ENCODE assay signal across 18 cellular contexts in genomic region chr5:177547736-177548135, GRCh38. TPM values are rescaled to one million over a fixed set of nuclear protein-coding genes. Genes with fewer than 3 reads are reported as not detected.
DNase-seq lines count a peak whose midpoint lies in the region; ATAC-seq and TF ChIP-seq lines count a peak whose summit lies in the region.
"Had no signal": no experiment of that assay in that cellular context is flagged by ENCODE, and none has a peak within 500 bp of the region (broad histone marks: within the 10 kb centered on the region; RNA-seq: fewer than 3 reads in every experiment).

No MANE protein-coding gene starts in this region.

- H3K9me3 Mint-ChIP-seq in central memory CD8-positive, alpha-beta T cell = no peaks in the 10 kb centered on the region
- H3K9me3 Mint-ChIP-seq in nephron (no peaks in the 10 kb centered on the region), natural killer cell (no peaks in the 10 kb centered on the region)
- H3K9me3 Mint-ChIP-seq: activated CD8-positive, alpha-beta T cell treated with anti-CD3 and anti-CD28 coated beads for 36 hours; activated naive CD4-positive, alpha-beta T cell treated with anti-CD3 and anti-CD28 coated beads for 36 hours; type B pancreatic cell had no signal

- no peaks in the 10 kb centered on the region for H3K27me3 Mint-ChIP-seq in central memory CD8-positive, alpha-beta T cell
- H3K27me3 Mint-ChIP-seq in nephron (ENCODE audit: low read depth) = no peaks in the 10 kb centered on the region
- no peaks in the 10 kb centered on the region for H3K27me3 Mint-ChIP-seq in natural killer cell (ENCODE audit: low read depth in 2 of 2)
- H3K27me3 Mint-ChIP-seq: activated CD8-positive, alpha-beta T cell treated with anti-CD3 and anti-CD28 coated beads for 36 hours; type B pancreatic cell had no signal

- H3K27ac ChIP-seq in stomach = peak overlapping the region in 4 of 5 donors; percentile 7 to 46 (median 26)

- peaks cover 5 to 17% (median 9%) of the 10 kb centered on the region in 4 donors for H3K36me3 ChIP-seq in stomach
- H3K36me3 ChIP-seq: right atrium auricular region had no signal

- ATAC-seq in central memory CD8-positive, alpha-beta T cell (replicated peaks; ENCODE audit: extremely low read depth, poor library complexity, severe bottlenecking) = no peak
- ATAC-seq in GM19463 (IDR thresholded peaks at IDR 0.05; ENCODE audit: unreplicated experiment) (no peak), natural killer cell (no peak), esophagus mucosa (no peak)
- ATAC-seq: activated CD8-positive, alpha-beta T cell treated with anti-CD3 and anti-CD28 coated beads for 36 hours; left lobe of liver had no signal

- WGBS in stomach, 5 donors = 65 to 77% (median 72%) methylated on average over 3 of the region's 3 CpGs

- peaks cover 23 to 86% (median 54%) of the 10 kb centered on the region in 4 donors for H3K4me1 ChIP-seq in stomach

- intact Hi-C loops in stomach (cut with DNase I; ENCODE audit: low total_unique reads) (no loop called here), natural killer cell (cut with micrococcal nuclease) (no loop called here)

- no peak for TF ChIP-seq EP300 in stomach (IDR thresholded peaks at IDR 0.05)

- H3K27me3 ChIP-seq in stomach = no peaks in the 10 kb centered on the region
- H3K27me3 ChIP-seq: right atrium auricular region had no signal

- TF ChIP-seq POLR2A in stomach (IDR thresholded peaks at IDR 0.05) = no peak

- no peak overlapping the region for H3K4me3 ChIP-seq in stomach
- H3K4me3 ChIP-seq: right atrium auricular region had no signal

- peaks cover 6% of the 10 kb centered on the region for H3K36me3 Mint-ChIP-seq in central memory CD8-positive, alpha-beta T cell (ENCODE audit: insufficient read depth)
- H3K36me3 Mint-ChIP-seq in nephron (ENCODE audit: low read depth) (peaks cover 19% of the 10 kb centered on the region), natural killer cell (no peaks in the 10 kb centered on the region)

- peak overlapping the region; percentile 50 for H3K27ac Mint-ChIP-seq in central memory CD8-positive, alpha-beta T cell (ENCODE audit: low read depth)
- peak overlapping the region in 2 of 3 experiments; percentile 22 to 54 for H3K27ac Mint-ChIP-seq in nephron
- H3K27ac Mint-ChIP-seq in natural killer cell = no peak overlapping the region
- H3K27ac Mint-ChIP-seq: activated CD8-positive, alpha-beta T cell treated with anti-CD3 and anti-CD28 coated beads for 36 hours; activated naive CD4-positive, alpha-beta T cell treated with anti-CD3 and anti-CD28 coated beads for 36 hours; type B pancreatic cell had no signal

- peak; percentile 32 for DNase-seq in LHCN-M2 (ENCODE audit: low read depth)
- DNase-seq in central memory CD8-positive, alpha-beta T cell (ENCODE audit: low spot score in 2 of 2) = no peak
- no peak for DNase-seq in stomach
- no peak for DNase-seq in GM20000 (ENCODE audit: low spot score)
- DNase-seq in natural killer cell = no peak
- DNase-seq: activated CD8-positive, alpha-beta T cell treated with anti-CD3 and anti-CD28 coated beads for 36 hours; activated naive CD4-positive, alpha-beta T cell treated with anti-CD3 and anti-CD28 coated beads for 36 hours; activated T-cell treated with anti-CD3 and anti-CD28 coated beads, Interleukin-2, amount 50 U/mL, for 48 hours; central memory CD4-positive, alpha-beta T cell; HCEC 1CT; NCI-H1105 treated with DMSO at 0.1 percent for 48 hours; NCI-H510A had no signal

- no peaks in the 10 kb centered on the region for H3K9me3 ChIP-seq in stomach
- H3K9me3 ChIP-seq: right atrium auricular region had no signal

- TF ChIP-seq CTCF in nephron (IDR thresholded peaks at IDR 0.05; ENCODE audit: unreplicated experiment in 3 of 3) = no peak
- no peak for TF ChIP-seq CTCF in stomach (IDR thresholded peaks at IDR 0.05)
- no peak for TF ChIP-seq CTCF in GM20000 (IDR thresholded peaks at IDR 0.05; ENCODE audit: extremely low read depth, missing control alignments)
- no peak for TF ChIP-seq CTCF in natural killer cell (IDR thresholded peaks at IDR 0.05)

- H3K4me1 Mint-ChIP-seq in central memory CD8-positive, alpha-beta T cell = peaks cover 45% of the 10 kb centered on the region
- H3K4me1 Mint-ChIP-seq in nephron = peaks cover 67% of the 10 kb centered on the region
- H3K4me1 Mint-ChIP-seq in natural killer cell = peaks cover 36 to 37% of the 10 kb centered on the region in 2 donors

- H3K4me3 Mint-ChIP-seq in central memory CD8-positive, alpha-beta T cell = no peak overlapping the region
- H3K4me3 Mint-ChIP-seq in nephron = no peak overlapping the region
- no peak overlapping the region for H3K4me3 Mint-ChIP-seq in natural killer cell
- H3K4me3 Mint-ChIP-seq: activated CD8-positive, alpha-beta T cell treated with anti-CD3 and anti-CD28 coated beads for 36 hours; activated naive CD4-positive, alpha-beta T cell treated with anti-CD3 and anti-CD28 coated beads for 36 hours; type B pancreatic cell had no signal

RNA-seq across cellular contexts. Expression of gene FAM193B, which starts 6.6 kb away (rescaled TPM):
- total RNA-seq in LHCN-M2 (2014; rRNA removed) (19.8 and 24.5 TPM in 2 replicates), stomach (100 to 1,000 TPM in 3 of 5 donors, 10 to 100 TPM in 2; 40.4 to 316 (median 143) TPM), natural killer cell (100 to 1,000 TPM; 203 to 235 (median 216) TPM), esophagus mucosa (31.6 TPM)
- 19.2 TPM for polyA plus RNA-seq in LHCN-M2 (2012)
- 100 to 1,000 TPM; 106 to 140 (median 136) TPM for polyA plus RNA-seq in stomach

RNA-seq across cellular contexts. Expression of gene DDX41, which starts 31.0 kb away (rescaled TPM):
- 153 and 185 TPM in 2 replicates for total RNA-seq in LHCN-M2 (2014; rRNA removed)
- polyA plus RNA-seq in LHCN-M2 (2012) = 307 TPM
- total RNA-seq in stomach = 100 to 1,000 TPM in 3 of 5 donors, 10 to 100 TPM in 2; 54.9 to 263 (median 128) TPM
- 10 to 100 TPM; 65.3 to 72.9 (median 71.0) TPM for polyA plus RNA-seq in stomach
- total RNA-seq in natural killer cell = 100 to 1,000 TPM in 1 of 3 donors, 10 to 100 TPM in 2; 66.6 to 106 (median 78.3) TPM
- 64.2 TPM for total RNA-seq in esophagus mucosa

RNA-seq across cellular contexts. Expression of gene DOK3, which starts 38.1 kb away (rescaled TPM):
- total RNA-seq in LHCN-M2 (2014; rRNA removed) (7.0 and 14.8 TPM in 2 replicates), stomach (10 to 100 TPM in 1 of 5 donors, 1 to 10 TPM in 2, under 1 TPM in 1, not detected in 1; 0.43 to 31.2 (median 3.9) TPM), natural killer cell (10 to 100 TPM in 1 of 3 donors, 1 to 10 TPM in 2; 3.5 to 19.8 (median 9.1) TPM), esophagus mucosa (3.3 TPM)
- 11.0 TPM for polyA plus RNA-seq in LHCN-M2 (2012)
- 1 to 10 TPM; 2.4 to 6.0 (median 4.9) TPM for polyA plus RNA-seq in stomach

RNA-seq across cellular contexts. Expression of gene TMED9, which starts 44.3 kb away (rescaled TPM):
- 119 and 136 TPM in 2 replicates for total RNA-seq in LHCN-M2 (2014; rRNA removed)
- polyA plus RNA-seq in LHCN-M2 (2012) = 405 TPM
- total RNA-seq in stomach = 100 to 1,000 TPM in 1 of 5 donors, 10 to 100 TPM in 3, 1 to 10 TPM in 1; 9.3 to 107 (median 85.3) TPM
- 100 to 1,000 TPM in 1 of 3 donors, 10 to 100 TPM in 2; 39.9 to 115 (median 99.8) TPM for polyA plus RNA-seq in stomach
- 100 to 1,000 TPM in 1 of 3 donors, 10 to 100 TPM in 2; 91.2 to 114 (median 94.4) TPM for total RNA-seq in natural killer cell
- total RNA-seq in esophagus mucosa = 116 TPM

RNA-seq across cellular contexts. Expression of gene PDLIM7, which starts 50.3 kb away (rescaled TPM):
- total RNA-seq in LHCN-M2 (2014; rRNA removed) = 252 and 281 TPM in 2 replicates
- 380 TPM for polyA plus RNA-seq in LHCN-M2 (2012)
- 100 to 1,000 TPM in 2 of 5 donors, 10 to 100 TPM in 3; 14.6 to 126 (median 97.0) TPM for total RNA-seq in stomach
- 100 to 1,000 TPM in 1 of 3 donors, 10 to 100 TPM in 2; 43.5 to 142 (median 76.6) TPM for polyA plus RNA-seq in stomach
- total RNA-seq in natural killer cell = 10 to 100 TPM in 2 of 3 donors, 1 to 10 TPM in 1; 9.7 to 58.7 (median 14.7) TPM
- total RNA-seq in esophagus mucosa = 23.0 TPM

Comparison
In these comparisons a context has a peak if more than half of its experiments do, and no peak if none do; other contexts are left out.
1. H3K27ac Mint-ChIP-seq: peak in central memory CD8-positive, alpha-beta T cell (single experiment) and nephron (2 of 3); none in natural killer cell (0 of 2).